Comparison of ENCODE assay signal across 8 cellular contexts in genomic region chr1:17119744-17120482, GRCh38. TPM values are rescaled to one million over a fixed set of nuclear protein-coding genes. Genes with fewer than 3 reads are reported as not detected.
DNase-seq lines count a peak whose midpoint lies in the region; ATAC-seq and TF ChIP-seq lines count a peak whose summit lies in the region.

No MANE protein-coding gene starts in this region.

- no peaks in the 10 kb centered on the region for H3K9me3 ChIP-seq in Caco-2

- H3K4me1 ChIP-seq in Caco-2, result peaks cover 11% of the 10 kb centered on the region

- in situ Hi-C loops in brain microvascular endothelial cell (cut with HindIII; ENCODE audit: low pct_ligation_motif_present, low sequenced_read_pairs), result no loop called here

- intact Hi-C loops in Caco-2 (cut with micrococcal nuclease; ENCODE audit: unreplicated experiment), result loop anchor here (1.0 kb wide), 1 partner anchor 61 kb away; no protein-coding TSS in a partner anchor

- CTCF ChIA-PET in Caco-2 (lab: Charles Lee), result no interaction called here

- ATAC-seq in HG03280 (IDR thresholded peaks at IDR 0.05; ENCODE audit: unreplicated experiment) (peak; percentile 16), GM18858 (IDR thresholded peaks at IDR 0.05; ENCODE audit: unreplicated experiment) (no peak)

- H3K9me3 Mint-ChIP-seq in Caco-2 (ENCODE audit: unreplicated experiment) (no peaks in the 10 kb centered on the region), nephron progenitor cell (no peaks in the 10 kb centered on the region)

- POLR2A ChIA-PET in Caco-2 (lab: Charles Lee), result no interaction called here

- peaks cover 6% of the 10 kb centered on the region for H3K4me1 Mint-ChIP-seq in Caco-2 (ENCODE audit: low read depth, unreplicated experiment)
- peaks cover 50% of the 10 kb centered on the region for H3K4me1 Mint-ChIP-seq in nephron progenitor cell

- no TSS peak for BruUV-seq in Caco-2 (replicated peaks; lab: Mats Ljungman, UMichigan)

- no peaks in the 10 kb centered on the region for H3K36me3 Mint-ChIP-seq in Caco-2 (ENCODE audit: insufficient read depth, unreplicated experiment)
- no peaks in the 10 kb centered on the region for H3K36me3 Mint-ChIP-seq in nephron progenitor cell (ENCODE audit: low read depth)

- no peaks in the 10 kb centered on the region for H3K27me3 ChIP-seq in Caco-2 (replicated peaks; ENCODE audit: control insufficient read depth, insufficient read depth, low read length)
- H3K27me3 ChIP-seq in brain microvascular endothelial cell (replicated peaks), result peaks cover 14% of the 10 kb centered on the region

- H3K36me3 ChIP-seq in Caco-2 (ENCODE audit: control insufficient read depth, insufficient read depth, low read length) (no peaks in the 10 kb centered on the region), brain microvascular endothelial cell (replicated peaks) (no peaks in the 10 kb centered on the region)

- H3K4me3 ChIP-seq in Caco-2 (ENCODE audit: low read depth, low read length) (peak overlapping the region; percentile 29), brain microvascular endothelial cell (ENCODE audit: low read depth, low read length) (peak overlapping the region; percentile 24)

- TF ChIP-seq CTCF in Caco-2 (IDR thresholded peaks at IDR 0.05; ENCODE audit: insufficient read depth in 1 of 2, low read depth in 1 of 2, low read length in 1 of 2, severe bottlenecking in 1 of 2, unreplicated experiment in 1 of 2) (no peak), brain microvascular endothelial cell (IDR thresholded peaks at IDR 0.05; ENCODE audit: low read depth, low read length, missing control alignments) (no peak), nephron progenitor cell (IDR thresholded peaks at IDR 0.05) (no peak)

- DNase-seq in Caco-2, result no peak
- no peak for DNase-seq in brain microvascular endothelial cell
- DNase-seq in nephron progenitor cell, result no peak
- no peak for DNase-seq in NCI-H446 (lab: John Stamatoyannopoulos, UW)
- DNase-seq in activated effector memory CD4-positive, alpha-beta T cell treated with anti-CD3 and anti-CD28 coated beads, Interleukin-2, amount 50 U/mL, for 16 hours, result no peak
- no peak for DNase-seq in NCI-H1436 treated with DMSO at 0.1 percent for 48 hours (lab: John Stamatoyannopoulos, UW)

- H3K27ac ChIP-seq in brain microvascular endothelial cell, result no peak overlapping the region

- H3K27me3 Mint-ChIP-seq in Caco-2 (ENCODE audit: insufficient read depth, unreplicated experiment) (peaks cover 4% of the 10 kb centered on the region), nephron progenitor cell (ENCODE audit: low read depth, poor library complexity) (peaks cover 71% of the 10 kb centered on the region)

- no peak overlapping the region for H3K4me3 Mint-ChIP-seq in Caco-2 (ENCODE audit: unreplicated experiment)
- H3K4me3 Mint-ChIP-seq in nephron progenitor cell, result peak overlapping the region; percentile 67

- H3K27ac Mint-ChIP-seq in Caco-2 (ENCODE audit: unreplicated experiment) (no peak overlapping the region), nephron progenitor cell (no peak overlapping the region)

RNA-seq across cellular contexts. Expression of gene PADI2, which starts 0.7 kb away (rescaled TPM):
- total RNA-seq in Caco-2 (2022), result 0.73 and 0.84 TPM in 2 replicates
